ENCODE assay signal across 13 cellular contexts in the genomic region with DNA sequence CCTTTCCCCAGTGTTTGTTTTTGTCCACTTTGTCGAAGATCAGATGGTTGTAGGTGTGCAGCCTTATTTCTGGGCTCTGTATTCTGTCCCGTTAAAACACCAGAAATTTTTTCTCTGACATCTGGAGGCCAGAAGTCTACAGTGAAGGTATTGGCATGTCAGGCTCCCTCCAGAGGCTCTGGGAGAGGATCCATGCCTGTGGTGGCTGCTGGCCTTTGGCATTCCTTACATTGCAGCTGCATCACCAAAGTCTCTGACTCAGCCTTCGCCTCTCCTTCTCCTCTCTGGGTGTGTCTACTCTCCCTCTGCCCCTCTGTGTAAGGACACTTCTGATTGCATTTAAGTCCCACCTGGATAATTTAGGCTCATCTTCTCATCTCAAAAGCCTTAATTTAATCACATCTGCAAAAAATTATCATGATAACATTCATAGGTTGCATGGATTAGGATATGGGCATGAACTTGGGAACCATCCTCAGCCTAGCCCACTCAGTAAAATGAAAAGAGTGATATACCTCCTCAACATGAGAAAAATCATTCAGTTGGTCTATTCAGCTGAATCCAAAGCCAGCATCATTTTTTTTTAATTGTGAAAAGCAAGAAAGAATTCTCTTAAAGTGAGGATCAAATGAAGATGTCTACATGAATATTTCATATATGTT.
DNase-seq lines count a peak whose midpoint lies in the region; ATAC-seq, FAIRE-seq and TF ChIP-seq lines count a peak whose summit lies in the region.
"Had no signal": no experiment of that assay in that cellular context is flagged by ENCODE, and none has a peak within 500 bp of the region (broad histone marks: within the 10 kb centered on the region; RNA-seq: fewer than 3 reads in every experiment).

No MANE protein-coding gene starts in this region.

- intact Hi-C loops in upper lobe of right lung (cut with DNase I): no loop called here

- no peak for FAIRE-seq in small intestine (lab: Jason Lieb, UNC)

- H3K36me3 ChIP-seq in mesodermal cell (ENCODE audit: control insufficient read depth, insufficient read depth, low read length): no peaks in the 10 kb centered on the region
- no peaks in the 10 kb centered on the region for H3K36me3 ChIP-seq in small intestine (ENCODE audit: control insufficient read depth in 2 of 2, insufficient read depth in 2 of 2, low read length in 2 of 2)
- no peaks in the 10 kb centered on the region for H3K36me3 ChIP-seq in upper lobe of right lung
- H3K36me3 ChIP-seq: right atrium auricular region had no signal

- no peak for ATAC-seq in upper lobe of right lung
- ATAC-seq: CD8-positive, alpha-beta T cell had no signal

- H3K4me3 ChIP-seq in mesodermal cell (ENCODE audit: extremely low read depth, insufficient read depth, low read length, poor library complexity, severe bottlenecking) (no peak overlapping the region), small intestine (ENCODE audit: low read depth in 1 of 2, low read length in 2 of 2) (no peak overlapping the region), upper lobe of right lung (no peak overlapping the region)
- H3K4me3 ChIP-seq: right atrium auricular region had no signal

- TF ChIP-seq CTCF in glutamatergic neuron (IDR thresholded peaks at IDR 0.05; ENCODE audit: partially characterized antibody, unreplicated experiment) (no peak), upper lobe of right lung (IDR thresholded peaks at IDR 0.05) (no peak)

- peaks cover 3% of the 10 kb centered on the region for H3K27me3 Mint-ChIP-seq in glutamatergic neuron (ENCODE audit: unreplicated experiment)

- H3K36me3 Mint-ChIP-seq in glutamatergic neuron (ENCODE audit: unreplicated experiment): no peaks in the 10 kb centered on the region

- peaks cover 4% of the 10 kb centered on the region for H3K4me1 ChIP-seq in mesodermal cell (ENCODE audit: control insufficient read depth, insufficient read depth, low read length, poor library complexity, severe bottlenecking)
- H3K4me1 ChIP-seq in small intestine (ENCODE audit: control insufficient read depth in 2 of 2, insufficient read depth in 1 of 2, low read depth in 1 of 2, low read length in 1 of 2): peaks cover 0 to 4% of the 10 kb centered on the region in 2 donors
- H3K4me1 ChIP-seq in upper lobe of right lung: no peaks in the 10 kb centered on the region
- H3K4me1 ChIP-seq: right atrium auricular region had no signal

- DNase-seq in Daoy (ENCODE audit: low read depth): peak; percentile 75
- peak; percentile 26 for DNase-seq in NCI-H226
- DNase-seq in ecto neural progenitor cell (ENCODE audit: low spot score): peak; percentile 58
- no peak for DNase-seq in small intestine
- no peak for DNase-seq in glutamatergic neuron
- DNase-seq in upper lobe of right lung: no peak
- no peak for DNase-seq in GM19240 (ENCODE audit: insufficient read length, low spot score)
- DNase-seq: activated CD4-positive, alpha-beta T cell treated with anti-CD3 and anti-CD28 coated beads for 48 hours; activated naive CD4-positive, alpha-beta T cell treated with anti-CD3 and anti-CD28 coated beads for 36 hours; CD8-positive, alpha-beta T cell; NCI-H187 had no signal

- H3K27ac ChIP-seq in mesodermal cell (ENCODE audit: low read depth, low read length, severe bottlenecking) (peak overlapping the region; percentile 59), small intestine (ENCODE audit: low read depth in 1 of 2, low read length in 1 of 2) (no peak overlapping the region), upper lobe of right lung (no peak overlapping the region)
- H3K27ac ChIP-seq: right atrium auricular region had no signal

- H3K9me3 ChIP-seq in mesodermal cell (ENCODE audit: control insufficient read depth, low read length): no peaks in the 10 kb centered on the region
- H3K9me3 ChIP-seq in small intestine (ENCODE audit: control insufficient read depth, low read depth): no peaks in the 10 kb centered on the region
- no peaks in the 10 kb centered on the region for H3K9me3 ChIP-seq in upper lobe of right lung
- H3K9me3 ChIP-seq: right atrium auricular region had no signal

- H3K27me3 ChIP-seq in small intestine (ENCODE audit: control insufficient read depth in 2 of 2, insufficient read depth in 2 of 2, low read length in 2 of 2) (no peaks in the 10 kb centered on the region), upper lobe of right lung (no peaks in the 10 kb centered on the region)
- H3K27me3 ChIP-seq: right atrium auricular region had no signal

- peaks cover 2% of the 10 kb centered on the region for H3K9me3 Mint-ChIP-seq in glutamatergic neuron (ENCODE audit: unreplicated experiment)
- H3K9me3 Mint-ChIP-seq: CD8-positive, alpha-beta T cell had no signal

- H3K4me1 Mint-ChIP-seq in glutamatergic neuron (ENCODE audit: low read depth, unreplicated experiment): peaks cover 5% of the 10 kb centered on the region

- H3K27ac Mint-ChIP-seq in glutamatergic neuron (ENCODE audit: unreplicated experiment): no peak overlapping the region
- H3K27ac Mint-ChIP-seq: activated naive CD4-positive, alpha-beta T cell treated with anti-CD3 and anti-CD28 coated beads for 36 hours; CD8-positive, alpha-beta T cell had no signal

- 43 to 54% methylated on average over 1 to 3 of the region's 3 CpGs for WGBS in mesodermal cell (ENCODE audit: insufficient coverage in 2 of 2), 2 experiments
- 58 to 76% (median 69%) methylated on average over 3 of the region's 3 CpGs for WGBS in small intestine, 3 donors

- H3K4me3 Mint-ChIP-seq in glutamatergic neuron (ENCODE audit: unreplicated experiment): no peak overlapping the region
- H3K4me3 Mint-ChIP-seq: activated naive CD4-positive, alpha-beta T cell treated with anti-CD3 and anti-CD28 coated beads for 36 hours; CD8-positive, alpha-beta T cell had no signal

Comparison
In these comparisons a context has a peak if more than half of its experiments do, and no peak if none do; other contexts are left out.
1. DNase-seq: peak in Daoy (single experiment), NCI-H226 (single experiment) and ecto neural progenitor cell (single experiment); none in small intestine (single experiment), glutamatergic neuron (single experiment), upper lobe of right lung (single experiment) and GM19240 (single experiment).